ENCODE assay signal across 15 cellular contexts in the genomic region with DNA sequence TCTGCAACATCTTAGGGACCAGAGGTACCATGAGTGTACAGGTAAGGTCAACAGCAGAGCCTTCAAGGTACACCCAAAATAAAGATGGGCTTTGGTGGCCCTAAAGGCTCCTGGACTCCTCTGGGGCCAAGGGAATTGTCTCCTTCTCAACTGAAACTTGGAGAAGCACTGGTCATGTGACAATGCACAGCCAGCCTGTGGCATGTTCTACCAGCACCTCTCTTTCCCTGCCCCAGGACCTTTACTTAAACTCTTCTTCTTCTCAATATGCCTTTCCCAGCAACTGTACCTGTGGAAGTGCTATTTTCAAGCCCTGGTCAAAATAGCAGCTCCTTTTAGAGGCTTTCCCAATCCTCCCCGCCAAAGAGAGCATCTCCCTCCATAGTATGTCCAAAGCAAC. TPM values are rescaled to one million over a fixed set of nuclear protein-coding genes. Genes with fewer than 3 reads are reported as not detected.
DNase-seq lines count a peak whose midpoint lies in the region; ATAC-seq, FAIRE-seq and TF ChIP-seq lines count a peak whose summit lies in the region.
"Had no signal": no experiment of that assay in that cellular context is flagged by ENCODE, and none has a peak within 500 bp of the region (broad histone marks: within the 10 kb centered on the region; RNA-seq: fewer than 3 reads in every experiment).

No MANE protein-coding gene starts in this region.

- intact Hi-C loops in K562 (cut with micrococcal nuclease): no loop called here

- H3K36me3 ChIP-seq in K562 (ENCODE audit: control insufficient read depth, insufficient read depth, low read length): no peaks in the 10 kb centered on the region

- no peak for FAIRE-seq in K562 (lab: Jason Lieb, UNC)
- FAIRE-seq: H54 had no signal

- H3K4me1 ChIP-seq in K562 (replicated peaks in 1 of 2; ENCODE audit: control insufficient read depth in 2 of 2, insufficient read depth in 2 of 2, low read length in 2 of 2): peaks cover 3% of the 10 kb centered on the region in 2 experiments; a peak in 1 of 5 replicates

- TF ChIP-seq RAD21 in K562 (CRISPR knock-in tag; conservative IDR thresholded peaks at IDR 0.05 in 1 of 2, IDR thresholded peaks at IDR 0.05 in 1 of 2): no peak

- no peaks in the 10 kb centered on the region for H3K79me2 ChIP-seq in K562 (ENCODE audit: control insufficient read depth, insufficient read depth, low read length)

- POLR2A ChIA-PET in K562 (lab: Yijun Ruan, JAX): interaction anchor here (0.6 kb wide), 1 partner anchor 15 kb away, joined by 3 read pairs; no protein-coding TSS in a partner anchor

- no peaks in the 10 kb centered on the region for H3K9me1 ChIP-seq in K562 (ENCODE audit: control insufficient read depth, insufficient read depth, low read length)

- H3K9me3 Mint-ChIP-seq in nephron progenitor cell: no peaks in the 10 kb centered on the region
- H3K9me3 Mint-ChIP-seq: CD4-positive, alpha-beta T cell had no signal

- no peaks in the 10 kb centered on the region for H3K36me3 Mint-ChIP-seq in nephron progenitor cell (ENCODE audit: low read depth)

- no peak overlapping the region for H3K9ac ChIP-seq in K562 (ENCODE audit: insufficient read depth in 1 of 2, low read depth in 2 of 2, low read length in 2 of 2)
- H3K9ac ChIP-seq: GM23248 had no signal

- in situ Hi-C loops in K562 (cut with MboI): no loop called here

- BruUV-seq in K562 (replicated peaks; lab: Mats Ljungman, UMichigan): no TSS peak

- TF ChIP-seq POLR2A in K562 (conservative IDR thresholded peaks at IDR 0.05): 0 out of 2 replicates have a peak, but pooled peaks have one; percentile 31

- peaks cover 7% of the 10 kb centered on the region for H3K27me3 Mint-ChIP-seq in nephron progenitor cell (ENCODE audit: low read depth, poor library complexity)
- H3K27me3 Mint-ChIP-seq: CD4-positive, alpha-beta T cell had no signal

- peak overlapping the region; percentile 30 for H3K27ac Mint-ChIP-seq in nephron progenitor cell
- H3K27ac Mint-ChIP-seq: CD4-positive, alpha-beta T cell had no signal

- CTCF ChIA-PET in K562 (lab: Yijun Ruan, JAX; ENCODE audit: low intra/inter-chr PET ratio): no interaction called here

- no peaks in the 10 kb centered on the region for H3K27me3 ChIP-seq in K562 (ENCODE audit: control insufficient read depth in 2 of 2, insufficient read depth in 2 of 2, low read length in 2 of 2)

- TF ChIP-seq EP300 in K562 (IDR thresholded peaks at IDR 0.05; ENCODE audit: low read length): no peak

- 31% methylated on average over 1 of the region's 1 CpG for WGBS in K562 (ENCODE audit: insufficient coverage, low coverage, missing lambda C conversion rate)

- no peak overlapping the region for H2AFZ ChIP-seq in K562 (ENCODE audit: low read depth, low read length)
- H2AFZ ChIP-seq: GM23248 had no signal

- no peaks in the 10 kb centered on the region for H4K20me1 ChIP-seq in K562 (replicated peaks; ENCODE audit: control insufficient read depth, insufficient read depth, low read length)

- H3K4me3 Mint-ChIP-seq in nephron progenitor cell: no peak overlapping the region
- H3K4me3 Mint-ChIP-seq: CD4-positive, alpha-beta T cell had no signal

- peak; percentile 5 for DNase-seq in DMS53 (lab: John Stamatoyannopoulos, UW)
- no peak for DNase-seq in DMS53 treated with DMSO at 0.1 percent for 48 hours (lab: John Stamatoyannopoulos, UW; ENCODE audit: unreplicated experiment)
- DNase-seq in K562 (ENCODE audit: extremely low read depth in 1 of 4, low spot score in 3 of 4): no peak
- DNase-seq in nephron progenitor cell: no peak
- DNase-seq in coronary artery (ENCODE audit: low spot score): no peak
- DNase-seq in EL: no peak
- DNase-seq: AML-193; CD4-positive, alpha-beta T cell; DND-41; GM23248; KBM-7 had no signal

- H3K27ac ChIP-seq in K562 (ENCODE audit: extremely low read depth, low read depth, low read length) (no peak overlapping the region), coronary artery (no peak overlapping the region)
- H3K27ac ChIP-seq: GM23248 had no signal

- TF ChIP-seq CTCF in K562 (IDR thresholded peaks at IDR 0.05 in 2 of 3, conservative IDR thresholded peaks at IDR 0.05 in 1 of 3; ENCODE audit: insufficient read depth in 2 of 3, low read depth in 1 of 3, low read length in 3 of 3) (no peak), nephron progenitor cell (IDR thresholded peaks at IDR 0.05) (no peak), coronary artery (IDR thresholded peaks at IDR 0.05) (no peak)

- no peaks in the 10 kb centered on the region for H3K9me3 ChIP-seq in K562 (replicated peaks; ENCODE audit: control insufficient read depth, insufficient read depth, low read depth, low read length)

- H3K4me3 ChIP-seq in K562: no peak overlapping the region
- H3K4me3 ChIP-seq in coronary artery: no peak overlapping the region
- H3K4me3 ChIP-seq: GM23248 had no signal

- no peak for ATAC-seq in K562
- ATAC-seq in HG03460 (IDR thresholded peaks at IDR 0.05; ENCODE audit: unreplicated experiment): no peak
- ATAC-seq in HG02852 (IDR thresholded peaks at IDR 0.05; ENCODE audit: unreplicated experiment): no peak
- ATAC-seq: HCT116 had no signal

- peaks cover 33% of the 10 kb centered on the region for H3K4me1 Mint-ChIP-seq in nephron progenitor cell

- no peak overlapping the region for H3K4me2 ChIP-seq in K562 (ENCODE audit: insufficient read depth, low read length)

TF ChIP-seq in K562, 482 proteins besides CTCF, POLR2A, EP300 and RAD21:
- TF ChIP-seq YY1 (IDR thresholded peaks at IDR 0.05; ENCODE audit: borderline replicate concordance in 1 of 3, control insufficient read depth in 1 of 3, extremely low read depth in 1 of 3, insufficient read depth in 3 of 3, insufficient read length in 1 of 3, insufficient replicate concordance in 2 of 3, low read depth in 1 of 3, low read length in 2 of 3) (no peak), KAT2B (IDR thresholded peaks at IDR 0.05; ENCODE audit: low read depth, low read length) (no peak), ZNF140 (CRISPR knock-in tag; IDR thresholded peaks at IDR 0.05) (no peak), NFYB (IDR thresholded peaks at IDR 0.05; ENCODE audit: extremely low read depth, insufficient read length) (no peak), NFIC (IDR thresholded peaks at IDR 0.05) (peak; percentile 83; the same call in 1 of the 2 replicates), ZNF699 (CRISPR knock-in tag; IDR thresholded peaks at IDR 0.05; ENCODE audit: insufficient replicate concordance) (no peak), HDAC3 (IDR thresholded peaks at IDR 0.05; ENCODE audit: borderline replicate concordance, partially characterized antibody) (no peak), EWSR1 (IDR thresholded peaks at IDR 0.05; ENCODE audit: borderline replicate concordance, low read depth, partially characterized antibody) (no peak), ZNF347 (CRISPR knock-in tag; IDR thresholded peaks at IDR 0.05; ENCODE audit: low read depth) (no peak), ZBED1 (IDR thresholded peaks at IDR 0.05) (no peak)
- TF ChIP-seq, protein P1, sequence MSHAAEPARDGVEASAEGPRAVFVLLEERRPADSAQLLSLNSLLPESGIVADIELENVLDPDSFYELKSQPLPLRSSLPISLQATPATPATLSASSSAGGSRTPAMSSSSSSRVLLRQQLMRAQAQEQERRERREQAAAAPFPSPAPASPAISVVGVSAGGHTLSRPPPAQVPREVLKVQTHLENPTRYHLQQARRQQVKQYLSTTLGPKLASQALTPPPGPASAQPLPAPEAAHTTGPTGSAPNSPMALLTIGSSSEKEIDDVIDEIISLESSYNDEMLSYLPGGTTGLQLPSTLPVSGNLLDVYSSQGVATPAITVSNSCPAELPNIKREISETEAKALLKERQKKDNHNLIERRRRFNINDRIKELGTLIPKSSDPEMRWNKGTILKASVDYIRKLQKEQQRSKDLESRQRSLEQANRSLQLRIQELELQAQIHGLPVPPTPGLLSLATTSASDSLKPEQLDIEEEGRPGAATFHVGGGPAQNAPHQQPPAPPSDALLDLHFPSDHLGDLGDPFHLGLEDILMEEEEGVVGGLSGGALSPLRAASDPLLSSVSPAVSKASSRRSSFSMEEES (CRISPR knock-in tag; IDR thresholded peaks at IDR 0.05): peak; percentile 58
- TF ChIP-seq, protein P2, sequence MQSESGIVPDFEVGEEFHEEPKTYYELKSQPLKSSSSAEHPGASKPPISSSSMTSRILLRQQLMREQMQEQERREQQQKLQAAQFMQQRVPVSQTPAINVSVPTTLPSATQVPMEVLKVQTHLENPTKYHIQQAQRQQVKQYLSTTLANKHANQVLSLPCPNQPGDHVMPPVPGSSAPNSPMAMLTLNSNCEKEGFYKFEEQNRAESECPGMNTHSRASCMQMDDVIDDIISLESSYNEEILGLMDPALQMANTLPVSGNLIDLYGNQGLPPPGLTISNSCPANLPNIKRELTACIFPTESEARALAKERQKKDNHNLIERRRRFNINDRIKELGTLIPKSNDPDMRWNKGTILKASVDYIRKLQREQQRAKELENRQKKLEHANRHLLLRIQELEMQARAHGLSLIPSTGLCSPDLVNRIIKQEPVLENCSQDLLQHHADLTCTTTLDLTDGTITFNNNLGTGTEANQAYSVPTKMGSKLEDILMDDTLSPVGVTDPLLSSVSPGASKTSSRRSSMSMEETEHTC (IDR thresholded peaks at IDR 0.05): no peak
- TF ChIP-seq, protein P3, sequence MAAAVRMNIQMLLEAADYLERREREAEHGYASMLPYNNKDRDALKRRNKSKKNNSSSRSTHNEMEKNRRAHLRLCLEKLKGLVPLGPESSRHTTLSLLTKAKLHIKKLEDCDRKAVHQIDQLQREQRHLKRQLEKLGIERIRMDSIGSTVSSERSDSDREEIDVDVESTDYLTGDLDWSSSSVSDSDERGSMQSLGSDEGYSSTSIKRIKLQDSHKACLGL (CRISPR knock-in tag; IDR thresholded peaks at IDR 0.05; ENCODE audit: borderline replicate concordance, poor library complexity, severe bottlenecking): no peak

RNA-seq across cellular contexts. Expression of a gene that starts 28.4 kb away (rescaled TPM):
- 7.2 and 10.4 TPM in 2 replicates for total RNA-seq in K562 (2011; cell fraction: chromatin; rRNA removed; ENCODE audit: low replicate concordance)
- 6.4 and 7.5 TPM in 2 replicates for total RNA-seq in K562 (2011; cell fraction: nucleolus; rRNA removed)
- total RNA-seq in K562 (2011; cell fraction: nucleoplasm; rRNA removed): 6.7 and 6.8 TPM in 2 replicates
- total RNA-seq in K562 (2014; rRNA removed) (0.24 and 2.2 TPM in 2 replicates), K562 (2014; rRNA removed; fragmentation: Illumina TruSeq; extraction: Trizol) (0.35 and 0.62 TPM in 2 replicates), K562 (2015; rRNA removed; fragmentation: Illumina TruSeq; extraction: Trizol) (0.38 and 0.72 TPM in 2 replicates), K562 (2021) (0.58 and 0.60 TPM in 2 replicates)
- polyA plus RNA-seq in K562 (2011; rRNA removed) (0.14 and 0.39 TPM in 2 replicates), K562 (2014; fragmentation: Illumina TruSeq; extraction: Trizol) (0.22 and 0.43 TPM in 2 replicates), K562 (2014; fragmentation: Nextera tagmentation; extraction: Ambion mirVana) (not detected), K562 (2014; rRNA removed) (0.15 and 0.23 TPM in 2 replicates)
- polyA plus RNA-seq in K562 (2011; cell fraction: cytosol; rRNA removed): 0.27 and 0.52 TPM in 2 replicates
- polyA plus RNA-seq in K562 (2011; cell fraction: nucleus; rRNA removed): 0.58 and 1.5 TPM in 2 replicates
- polyA plus RNA-seq in K562 (2012): 0.35 and 0.65 TPM in 2 replicates
- 3.4 and 4.3 TPM in 2 replicates for polyA minus RNA-seq in K562 (2011; rRNA and poly(A)+ RNA removed)
- polyA minus RNA-seq in K562 (2011; cell fraction: cytosol; rRNA and poly(A)+ RNA removed): 1.1 TPM in 1 of 2 replicates, not detected in the other
- polyA minus RNA-seq in K562 (2011; cell fraction: nucleus; rRNA and poly(A)+ RNA removed): 7.7 and 7.9 TPM in 2 replicates
- total RNA-seq: GM23248 had no signal
- polyA plus RNA-seq: GM23248 had no signal
